20 cellular contexts compared by ENCODE assay signal in the genomic region with DNA sequence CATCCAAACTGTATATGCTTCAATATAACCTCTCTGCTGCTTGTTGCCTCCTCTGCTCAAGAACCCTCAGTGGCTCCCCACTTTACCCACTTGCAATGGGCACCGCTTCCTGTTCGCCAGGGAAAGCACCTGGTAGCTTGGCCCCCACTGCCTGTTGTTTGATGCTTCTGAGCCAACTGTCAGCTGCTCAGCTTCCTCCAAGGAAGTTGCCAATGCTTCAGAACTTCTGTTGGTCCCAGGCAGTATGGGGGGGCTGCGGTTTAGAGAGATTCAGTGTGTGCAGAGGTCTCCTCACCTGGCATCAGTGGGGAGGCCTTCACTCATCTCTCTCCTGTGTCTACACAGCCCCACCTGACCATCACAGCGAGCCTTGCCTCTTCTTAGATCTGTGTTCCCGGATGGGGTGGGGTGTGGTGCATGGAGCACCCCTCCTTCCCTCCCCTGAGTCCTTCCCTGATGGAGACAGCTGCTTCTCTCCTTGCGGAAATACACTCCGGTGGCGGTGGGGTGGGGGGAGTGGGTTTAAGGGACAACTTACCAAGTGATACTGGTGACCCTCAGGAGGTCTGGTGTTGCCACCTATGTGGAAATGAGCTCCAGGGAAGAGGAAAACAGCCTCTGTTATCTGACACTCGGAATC.
"Had no signal": no experiment of that assay in that cellular context is flagged by ENCODE, and none has a peak within 500 bp of the region (broad histone marks: within the 10 kb centered on the region; RNA-seq: fewer than 3 reads in every experiment).

No MANE protein-coding gene starts in this region.

- H3K36me3 ChIP-seq: esophagus squamous epithelium, left ventricle myocardium inferior, right atrium auricular region, WERI-Rb-1 had no signal

- H3K36me3 Mint-ChIP-seq: activated naive CD4-positive, alpha-beta T cell treated with anti-CD3 and anti-CD28 coated beads, Interleukin-2, amount 50 U/mL, for 72 hours; brain; natural killer cell; stimulated activated naive B cell treated with anti-CD40 and anti-IgM and Interleukin-4, amounts not matched to agents 10 μg/mL and 1 μg/mL and 100 μg/mL, for 72 hours had no signal

- H3K4me1 Mint-ChIP-seq: natural killer cell; stimulated activated naive B cell treated with anti-CD40 and anti-IgM and Interleukin-4, amounts not matched to agents 10 μg/mL and 1 μg/mL and 100 μg/mL, for 72 hours had no signal

- ATAC-seq: activated naive CD4-positive, alpha-beta T cell treated with anti-CD3 and anti-CD28 coated beads, Interleukin-2, amount 50 U/mL, for 72 hours; mucosa of descending colon; natural killer cell; stimulated activated naive B cell treated with anti-CD40 and anti-IgM and Interleukin-4, amounts not matched to agents 10 μg/mL and 1 μg/mL and 100 μg/mL, for 72 hours had no signal

- DNase-seq: activated T-cell treated with anti-CD3 and anti-CD28 coated beads for 4 hours; central memory CD4-positive, alpha-beta T cell; cortex of kidney; effector CD8-positive, alpha-beta T cell; esophagus squamous epithelium; hippocampal formation; kidney; left ventricle myocardium inferior; mucosa of descending colon; natural killer cell; nucleus accumbens; stimulated activated CD4-positive, alpha-beta T cell treated with anti-CD3 and anti-CD28 coated beads, Interleukin-2, amount 100 ng/mL, for 48 hours; stimulated activated naive B cell treated with anti-CD40 and anti-IgM and Interleukin-4, amounts not matched to agents 10 μg/mL and 1 μg/mL and 100 μg/mL, for 72 hours; trophoblast cell; WERI-Rb-1 had no signal

- H3K4me3 ChIP-seq: esophagus squamous epithelium, left ventricle myocardium inferior, mucosa of descending colon, right atrium auricular region had no signal

- H3K4me3 Mint-ChIP-seq: brain; natural killer cell; stimulated activated naive B cell treated with anti-CD40 and anti-IgM and Interleukin-4, amounts not matched to agents 10 μg/mL and 1 μg/mL and 100 μg/mL, for 72 hours had no signal

- H3K4me1 ChIP-seq: esophagus squamous epithelium, left ventricle myocardium inferior, right atrium auricular region had no signal

- H3K27ac ChIP-seq: esophagus squamous epithelium, left ventricle myocardium inferior, right atrium auricular region, WERI-Rb-1 had no signal

- H3K9me3 Mint-ChIP-seq: activated T-helper 2 cell treated with anti-CD3 and anti-CD28 coated beads, Interferon-gamma antibody, Interleukin-2, Interleukin-4, amounts not matched to agents 10 μg/mL and 5 μg/mL and 100 μg/mL, durations not matched to agents 14 hours and 24 hours and 36 hours; natural killer cell had no signal

- H3K9me3 ChIP-seq: esophagus squamous epithelium, left ventricle myocardium inferior, mucosa of descending colon, right atrium auricular region had no signal

- H3K27ac Mint-ChIP-seq: activated T-helper 2 cell treated with anti-CD3 and anti-CD28 coated beads, Interferon-gamma antibody, Interleukin-2, Interleukin-4, amounts not matched to agents 10 μg/mL and 5 μg/mL and 100 μg/mL, durations not matched to agents 14 hours and 24 hours and 36 hours; brain; natural killer cell; progenitor cell of endocrine pancreas; stimulated activated naive B cell treated with anti-CD40 and anti-IgM and Interleukin-4, amounts not matched to agents 10 μg/mL and 1 μg/mL and 100 μg/mL, for 72 hours had no signal
